Comparison of ENCODE assay signal across 19 cellular contexts in genomic region chr20:47557791-47558190, GRCh38. TPM values are rescaled to one million over a fixed set of nuclear protein-coding genes. Genes with fewer than 3 reads are reported as not detected.
DNase-seq lines count a peak whose midpoint lies in the region; ATAC-seq, FAIRE-seq and TF ChIP-seq lines count a peak whose summit lies in the region.
"Had no signal": no experiment of that assay in that cellular context is flagged by ENCODE, and none has a peak within 500 bp of the region (broad histone marks: within the 10 kb centered on the region; RNA-seq: fewer than 3 reads in every experiment).

No MANE protein-coding gene starts in this region.

- H3K36me3 ChIP-seq in adipocyte (ENCODE audit: control insufficient read depth, insufficient read depth, low read length, severe bottlenecking): no peaks in the 10 kb centered on the region
- H3K36me3 ChIP-seq in iPS-20b (ENCODE audit: insufficient read depth, low read depth, low read length): no peaks in the 10 kb centered on the region
- H3K36me3 ChIP-seq: MG63, Peyer's patch had no signal

- 83% methylated on average over 7 of the region's 7 CpGs for WGBS in A549 (ENCODE audit: missing lambda C conversion rate)

- H3K36me3 Mint-ChIP-seq in HFFc6 (ENCODE audit: low read depth) (peaks cover 8% of the 10 kb centered on the region; the same call in 1 of the 2 replicates), T-helper 17 cell (ENCODE audit: low read depth) (no peaks in the 10 kb centered on the region)

- CTCF ChIA-PET in A549 (lab: Yijun Ruan, JAX): interaction anchor here (0.6 kb wide), 1 partner anchor 13 kb away, joined by 3 read pairs; no protein-coding TSS in a partner anchor

- H3K27me3 ChIP-seq in adipocyte (replicated peaks; ENCODE audit: control insufficient read depth, insufficient read depth, low read length) (no peaks in the 10 kb centered on the region), iPS-20b (ENCODE audit: insufficient read depth, low read length) (no peaks in the 10 kb centered on the region)
- H3K27me3 ChIP-seq: MG63, Peyer's patch had no signal

- H3K9me3 Mint-ChIP-seq in HFFc6: no peaks in the 10 kb centered on the region

- 0 out of 3 replicates have a peak overlapping the region, but pooled peaks have one; percentile 12 for H3K4me2 ChIP-seq in A549

- peaks cover 58% of the 10 kb centered on the region for H3K4me1 ChIP-seq in A549
- peaks cover 25% of the 10 kb centered on the region for H3K4me1 ChIP-seq in adipocyte (ENCODE audit: control insufficient read depth, insufficient read depth, low read length)
- H3K4me1 ChIP-seq in iPS-20b (ENCODE audit: insufficient read depth, low read length): peaks cover 33% of the 10 kb centered on the region

- H3K4me3 ChIP-seq in A549: no peak overlapping the region
- no peak overlapping the region for H3K4me3 ChIP-seq in adipocyte (ENCODE audit: low read length)
- H3K4me3 ChIP-seq in iPS-20b (ENCODE audit: low read length): peak overlapping the region; percentile 57
- H3K4me3 ChIP-seq: MG63, Peyer's patch had no signal

- H3K4me3 Mint-ChIP-seq in HFFc6: peak overlapping the region; percentile 54; the same call in 1 of the 2 replicates
- no peak overlapping the region for H3K4me3 Mint-ChIP-seq in T-helper 17 cell

- H3K27me3 Mint-ChIP-seq in HFFc6 (ENCODE audit: insufficient read depth) (peaks cover 2% of the 10 kb centered on the region; the same call in 1 of the 2 replicates), T-helper 17 cell (no peaks in the 10 kb centered on the region)

- DNase-seq in A549 (ENCODE audit: low read depth in 1 of 2, low spot score in 1 of 2) (no peak), HFFc6 (no peak), adipocyte (ENCODE audit: low read depth) (peak; percentile 14), NAMALWA (ENCODE audit: low spot score) (no peak), T-helper 17 cell (no peak), H54 (ENCODE audit: insufficient read length, low spot score) (no peak)
- DNase-seq: GOT3, KG1, MG63, NCI-H1105, NCI-H1694 treated with DMSO at 0.1 percent for 48 hours, NCI-H446, NCI-H748 treated with DMSO at 0.1 percent for 48 hours, Peyer's patch, SHP77 treated with DMSO at 0.1 percent for 48 hours had no signal

- H3K27ac ChIP-seq in A549: no peak overlapping the region
- H3K27ac ChIP-seq in iPS-20b (ENCODE audit: low read length): no peak overlapping the region
- H3K27ac ChIP-seq: Peyer's patch had no signal

- POLR2A ChIA-PET in A549 (lab: Yijun Ruan, JAX): no interaction called here

- H3K27ac Mint-ChIP-seq in HFFc6 (peak overlapping the region; percentile 62), T-helper 17 cell (no peak overlapping the region)

- H3K9ac ChIP-seq in adipocyte (ENCODE audit: low read length) (no peak overlapping the region), iPS-20b (ENCODE audit: low read depth, low read length) (peak overlapping the region; percentile 37; the same call in 1 of the 2 replicates)

- FAIRE-seq in A549 (lab: Jason Lieb, UNC) (no peak), H54 (lab: Jason Lieb, UNC) (no peak)
- FAIRE-seq: A204.1, G401.6 had no signal

- no peaks in the 10 kb centered on the region for H3K9me3 ChIP-seq in A549
- peaks cover 3% of the 10 kb centered on the region for H3K9me3 ChIP-seq in adipocyte (ENCODE audit: control insufficient read depth, low read length)
- no peaks in the 10 kb centered on the region for H3K9me3 ChIP-seq in iPS-20b (ENCODE audit: insufficient read depth, low read depth, low read length)
- H3K9me3 ChIP-seq in T-helper 17 cell (ENCODE audit: control insufficient read depth, low read length, poor library complexity, severe bottlenecking): no peaks in the 10 kb centered on the region
- H3K9me3 ChIP-seq: MG63, Peyer's patch had no signal

- TF ChIP-seq POLR2A in A549 (IDR thresholded peaks at IDR 0.05; ENCODE audit: low read length) (no peak), H54 (IDR thresholded peaks at IDR 0.05; ENCODE audit: low read depth, low read length) (no peak)

- TF ChIP-seq RAD21 in A549 (conservative IDR thresholded peaks at IDR 0.05 in 1 of 2, IDR thresholded peaks at IDR 0.05 in 1 of 2): no peak

- TF ChIP-seq CTCF in A549 (IDR thresholded peaks at IDR 0.05) (no peak), HFFc6 (IDR thresholded peaks at IDR 0.05) (no peak)

- H3K4me1 Mint-ChIP-seq in HFFc6 (ENCODE audit: low read depth): peaks cover 60% of the 10 kb centered on the region
- peaks cover 27% of the 10 kb centered on the region for H3K4me1 Mint-ChIP-seq in T-helper 17 cell

- ATAC-seq in A549 (no peak), GM21717 (IDR thresholded peaks at IDR 0.05; ENCODE audit: unreplicated experiment) (no peak), T-helper 17 cell (no peak)

- no peak for TF ChIP-seq EP300 in A549 (IDR thresholded peaks at IDR 0.05)

TF ChIP-seq in A549, 52 proteins besides CTCF, POLR2A, EP300 and RAD21:
- TF ChIP-seq ELK1 (IDR thresholded peaks at IDR 0.05; ENCODE audit: low read depth, low read length) (no peak), TP53 (CRISPR knock-in tag; IDR thresholded peaks at IDR 0.05) (no peak), EHF (CRISPR knock-in tag; IDR thresholded peaks at IDR 0.05) (no peak), ZNF302 (CRISPR knock-in tag; IDR thresholded peaks at IDR 0.05) (no peak), MAX (IDR thresholded peaks at IDR 0.05) (no peak), ATOH8 (CRISPR knock-in tag; IDR thresholded peaks at IDR 0.05; ENCODE audit: low read depth) (no peak), MYC (IDR thresholded peaks at IDR 0.05; ENCODE audit: borderline replicate concordance, low read length) (no peak), MAFK (IDR thresholded peaks at IDR 0.05; ENCODE audit: partially characterized antibody) (no peak), PHF8 (IDR thresholded peaks at IDR 0.05; ENCODE audit: borderline replicate concordance, low read depth) (no peak), RARB (CRISPR knock-in tag; IDR thresholded peaks at IDR 0.05) (no peak), CBX8 (IDR thresholded peaks at IDR 0.05) (no peak), ZFP36 (IDR thresholded peaks at IDR 0.05; ENCODE audit: borderline replicate concordance, partially characterized antibody) (no peak), SMC3 (IDR thresholded peaks at IDR 0.05) (no peak)
- TF ChIP-seq, protein P1, sequence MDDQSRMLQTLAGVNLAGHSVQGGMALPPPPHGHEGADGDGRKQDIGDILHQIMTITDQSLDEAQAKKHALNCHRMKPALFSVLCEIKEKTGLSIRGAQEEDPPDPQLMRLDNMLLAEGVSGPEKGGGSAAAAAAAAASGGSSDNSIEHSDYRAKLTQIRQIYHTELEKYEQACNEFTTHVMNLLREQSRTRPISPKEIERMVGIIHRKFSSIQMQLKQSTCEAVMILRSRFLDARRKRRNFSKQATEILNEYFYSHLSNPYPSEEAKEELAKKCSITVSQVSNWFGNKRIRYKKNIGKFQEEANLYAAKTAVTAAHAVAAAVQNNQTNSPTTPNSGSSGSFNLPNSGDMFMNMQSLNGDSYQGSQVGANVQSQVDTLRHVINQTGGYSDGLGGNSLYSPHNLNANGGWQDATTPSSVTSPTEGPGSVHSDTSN (IDR thresholded peaks at IDR 0.05): no peak
- TF ChIP-seq, protein P2, sequence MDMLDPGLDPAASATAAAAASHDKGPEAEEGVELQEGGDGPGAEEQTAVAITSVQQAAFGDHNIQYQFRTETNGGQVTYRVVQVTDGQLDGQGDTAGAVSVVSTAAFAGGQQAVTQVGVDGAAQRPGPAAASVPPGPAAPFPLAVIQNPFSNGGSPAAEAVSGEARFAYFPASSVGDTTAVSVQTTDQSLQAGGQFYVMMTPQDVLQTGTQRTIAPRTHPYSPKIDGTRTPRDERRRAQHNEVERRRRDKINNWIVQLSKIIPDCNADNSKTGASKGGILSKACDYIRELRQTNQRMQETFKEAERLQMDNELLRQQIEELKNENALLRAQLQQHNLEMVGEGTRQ (IDR thresholded peaks at IDR 0.05): no peak
TF ChIP-seq in A549: peak in this region for 0.

RNA-seq across cellular contexts. Expression of gene NCOA3, which starts 56.1 kb away (rescaled TPM):
- 135 and 136 TPM in 2 replicates for polyA plus RNA-seq in A549 (2011; rRNA removed)
- 27.5 and 35.2 TPM in 2 replicates for polyA plus RNA-seq in A549 (2012; cell fraction: cytosol; rRNA removed)
- 28.3 and 32.1 TPM in 2 replicates for polyA plus RNA-seq in A549 (2012; cell fraction: nucleus; rRNA removed)
- polyA plus RNA-seq in A549 (2017; fragmentation: RNase III; extraction: RNeasy Plus Mini Kit Qiagen cat#74134 plus additional on column Dnase treatment): 35.8 to 43.4 TPM (median 42.9 TPM) in 3 replicates
- polyA minus RNA-seq in A549 (2011; rRNA and poly(A)+ RNA removed): 179 and 198 TPM in 2 replicates
- total RNA-seq in HFFc6 (2021; fragmentation: NEBNext Ultra II Directional; extraction: Animal tissue kit (Norgen Biotek cat#: 25700)): 10 to 100 TPM; 28.6 to 40.9 (median 32.7) TPM
- total RNA-seq in T-helper 17 cell: 10 to 100 TPM; 55.4 to 58.2 TPM
